In the genomic region with DNA sequence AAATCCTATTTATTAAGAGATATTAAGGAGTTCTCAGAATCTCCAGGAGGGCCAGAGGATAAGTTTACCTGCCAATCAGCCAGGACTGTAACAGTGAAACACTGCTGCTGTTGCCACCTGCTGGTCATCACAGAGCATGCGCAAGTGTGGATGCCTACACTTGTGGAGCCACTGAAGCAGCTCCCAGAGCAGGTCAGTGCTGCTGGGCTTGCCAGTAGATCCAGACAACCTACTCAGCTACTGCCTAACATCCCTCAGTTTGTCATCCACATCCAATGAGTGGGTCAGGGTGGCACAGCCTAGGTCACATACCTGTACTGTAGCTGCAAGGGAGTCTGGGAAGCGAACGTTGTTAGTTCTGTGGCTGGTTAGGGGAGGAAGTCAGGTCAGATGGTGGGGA, we compare ENCODE assay signal across 8 cellular contexts. TPM values are rescaled to one million over a fixed set of nuclear protein-coding genes. Genes with fewer than 3 reads are reported as not detected.
DNase-seq lines count a peak whose midpoint lies in the region; ATAC-seq and TF ChIP-seq lines count a peak whose summit lies in the region.

No MANE protein-coding gene starts in this region.

- TF ChIP-seq CTCF in CD8-positive, alpha-beta T cell (IDR thresholded peaks at IDR 0.05) = peak; percentile 84
- TF ChIP-seq CTCF in astrocyte of the cerebellum (IDR thresholded peaks at IDR 0.05; ENCODE audit: low read depth, low read length, missing control alignments) = peak; percentile 48

- no peaks in the 10 kb centered on the region for H3K9me3 Mint-ChIP-seq in CD8-positive, alpha-beta T cell

- in situ Hi-C loops in astrocyte of the cerebellum (cut with HindIII; ENCODE audit: low sequenced_read_pairs) = no loop called here

- no peak overlapping the region for H3K4me3 Mint-ChIP-seq in CD8-positive, alpha-beta T cell

- no peak overlapping the region for H3K4me3 ChIP-seq in CD8-positive, alpha-beta T cell (ENCODE audit: low read depth, low read length)
- H3K4me3 ChIP-seq in astrocyte of the cerebellum (ENCODE audit: low read depth, low read length) = no peak overlapping the region

- intact Hi-C loops in CD8-positive, alpha-beta T cell (cut with DNase I, micrococcal nuclease) = loop anchor here (1.0 to 5.0 kb wide), 3 partner anchors 88 to 515 kb away; no protein-coding TSS in a partner anchor

- peaks cover 7% of the 10 kb centered on the region for H3K4me1 Mint-ChIP-seq in CD8-positive, alpha-beta T cell (ENCODE audit: low read depth)

- CTCF ChIA-PET in CD8-positive, alpha-beta T cell (lab: Charles Lee) = interaction anchor here (0.6 to 7.9 kb wide), 18 partner anchors 8 to 517 kb away, joined by 3 to 119 read pairs (median 4); no protein-coding TSS in a partner anchor

- H3K27ac ChIP-seq in CD8-positive, alpha-beta T cell (ENCODE audit: low read depth, low read length) = no peak overlapping the region

- H3K9me3 ChIP-seq in CD8-positive, alpha-beta T cell (ENCODE audit: low read length) = no peaks in the 10 kb centered on the region

- H3K27me3 Mint-ChIP-seq in CD8-positive, alpha-beta T cell (ENCODE audit: low read depth) = peaks cover 8% of the 10 kb centered on the region

- H3K27me3 ChIP-seq in CD8-positive, alpha-beta T cell (ENCODE audit: insufficient read depth, low read length) = no peaks in the 10 kb centered on the region

- DNase-seq in CD8-positive, alpha-beta T cell = peak; percentile 10 to 69 (median 57)
- DNase-seq in T-helper 1 cell = peak; percentile 13 to 64 (median 37)
- no peak for DNase-seq in astrocyte of the cerebellum (ENCODE audit: low read depth)
- peak; percentile 68 for DNase-seq in kidney tubule cell (ENCODE audit: low spot score)
- peak; percentile 29 to 30 for DNase-seq in stimulated activated CD8-positive, alpha-beta memory T cell treated with anti-CD3 and anti-CD28 coated beads, Interleukin-2, amount 100 ng/mL, for 48 hours (ENCODE audit: low read depth in 2 of 2)
- no peak for DNase-seq in NCI-H446 treated with DMSO at 0.1 percent for 48 hours (lab: John Stamatoyannopoulos, UW)

- H3K36me3 Mint-ChIP-seq in CD8-positive, alpha-beta T cell = no peaks in the 10 kb centered on the region

- no peaks in the 10 kb centered on the region for H3K4me1 ChIP-seq in CD8-positive, alpha-beta T cell (ENCODE audit: insufficient read depth, low read length)

- no peak overlapping the region for H3K27ac Mint-ChIP-seq in CD8-positive, alpha-beta T cell

- no peaks in the 10 kb centered on the region for H3K36me3 ChIP-seq in CD8-positive, alpha-beta T cell (ENCODE audit: insufficient read depth, low read length)

- POLR2A ChIA-PET in CD8-positive, alpha-beta T cell (lab: Charles Lee) = no interaction called here

- peak; percentile 74 for ATAC-seq in CD8-positive, alpha-beta T cell
- peak; percentile 78 for ATAC-seq in GM19463 (IDR thresholded peaks at IDR 0.05; ENCODE audit: unreplicated experiment)
- ATAC-seq in HG03469 (IDR thresholded peaks at IDR 0.05; ENCODE audit: unreplicated experiment) = peak; percentile 89

RNA-seq across cellular contexts. Expression of a gene that starts 18.3 kb away (rescaled TPM):
- total RNA-seq in CD8-positive, alpha-beta T cell = not detected

Comparison
In these comparisons a context has a peak if more than half of its experiments do, and no peak if none do; other contexts are left out.
1. DNase-seq: peak in CD8-positive, alpha-beta T cell (7 of 7), T-helper 1 cell (5 of 5), kidney tubule cell (single experiment) and stimulated activated CD8-positive, alpha-beta memory T cell treated with anti-CD3 and anti-CD28 coated beads, Interleukin-2, amount 100 ng/mL, for 48 hours (2 of 2); none in astrocyte of the cerebellum (single experiment) and NCI-H446 treated with DMSO at 0.1 percent for 48 hours (single experiment).
2. Peak in every context shown above with its lines, with median percentiles within 50 percentile points of each other: ATAC-seq.